Comparison of ENCODE assay signal across 1 cellular context in the genomic region with DNA sequence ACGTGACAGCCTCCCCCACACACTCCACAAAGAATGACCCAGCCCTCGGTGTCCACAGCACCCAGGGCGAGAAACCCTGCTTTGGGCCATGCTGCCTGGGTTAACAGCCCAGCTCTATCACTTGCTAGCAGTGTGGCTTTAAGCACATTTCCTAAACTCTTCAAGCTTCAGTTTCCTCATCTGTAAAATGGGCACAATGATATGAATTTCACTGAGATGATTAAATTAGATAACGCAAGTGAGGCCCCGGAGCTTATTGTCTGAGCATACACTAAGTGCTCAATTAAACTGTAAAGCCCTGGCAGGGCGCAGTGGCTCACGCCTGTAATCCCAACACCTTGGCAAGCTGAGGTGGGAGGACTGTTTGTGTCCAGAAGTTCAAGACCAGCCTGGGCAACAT.
A peak's percentile ranks its signal among the peaks of the same experiment; 100 is the strongest.
TF ChIP-seq lines count a peak whose summit lies in the region.

No MANE protein-coding gene starts in this region.

TF ChIP-seq in K562, 482 proteins besides CTCF, POLR2A, EP300 and RAD21 (continued from another document):
- TF ChIP-seq, protein P1, sequence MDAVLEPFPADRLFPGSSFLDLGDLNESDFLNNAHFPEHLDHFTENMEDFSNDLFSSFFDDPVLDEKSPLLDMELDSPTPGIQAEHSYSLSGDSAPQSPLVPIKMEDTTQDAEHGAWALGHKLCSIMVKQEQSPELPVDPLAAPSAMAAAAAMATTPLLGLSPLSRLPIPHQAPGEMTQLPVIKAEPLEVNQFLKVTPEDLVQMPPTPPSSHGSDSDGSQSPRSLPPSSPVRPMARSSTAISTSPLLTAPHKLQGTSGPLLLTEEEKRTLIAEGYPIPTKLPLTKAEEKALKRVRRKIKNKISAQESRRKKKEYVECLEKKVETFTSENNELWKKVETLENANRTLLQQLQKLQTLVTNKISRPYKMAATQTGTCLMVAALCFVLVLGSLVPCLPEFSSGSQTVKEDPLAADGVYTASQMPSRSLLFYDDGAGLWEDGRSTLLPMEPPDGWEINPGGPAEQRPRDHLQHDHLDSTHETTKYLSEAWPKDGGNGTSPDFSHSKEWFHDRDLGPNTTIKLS (IDR thresholded peaks at IDR 0.05; ENCODE audit: borderline replicate concordance, low read depth) = no peak
- no peak for TF ChIP-seq TAF9B (IDR thresholded peaks at IDR 0.05; ENCODE audit: partially characterized antibody)
- no peak for TF ChIP-seq ETS2 (tag; IDR thresholded peaks at IDR 0.05; ENCODE audit: borderline replicate concordance, poor library complexity, severe bottlenecking)
- TF ChIP-seq TRIM28 (IDR thresholded peaks at IDR 0.05) = no peak
- TF ChIP-seq ZNF224 (CRISPR knock-in tag; IDR thresholded peaks at IDR 0.05) = no peak
- TF ChIP-seq ZC3H8 (IDR thresholded peaks at IDR 0.05) = no peak
- peak; percentile 71 for TF ChIP-seq BCOR (IDR thresholded peaks at IDR 0.05)
- no peak for TF ChIP-seq HNRNPH1 (optimal IDR thresholded peaks at IDR 0.05; ENCODE audit: low read depth, low read length)
- peak; percentile 83 for TF ChIP-seq ADNP (tag; IDR thresholded peaks at IDR 0.05)
- no peak for TF ChIP-seq LCOR (CRISPR knock-in tag; IDR thresholded peaks at IDR 0.05)
- no peak for TF ChIP-seq L3MBTL2 (IDR thresholded peaks at IDR 0.05)
- no peak for TF ChIP-seq HLTF (IDR thresholded peaks at IDR 0.05)
- no peak for TF ChIP-seq KAT8 (IDR thresholded peaks at IDR 0.05; ENCODE audit: low read depth)
- TF ChIP-seq PTBP1 (IDR thresholded peaks at IDR 0.05; ENCODE audit: low read depth, low read length) = no peak
- TF ChIP-seq KDM1A (IDR thresholded peaks at IDR 0.05) = peak; percentile 23 to 53; a peak in 3 of 4 replicates
- TF ChIP-seq ZNF133 (CRISPR knock-in tag; IDR thresholded peaks at IDR 0.05) = no peak
- peak; percentile 58 for TF ChIP-seq RBM25 (IDR thresholded peaks at IDR 0.05; ENCODE audit: low read depth, low read length, severe bottlenecking)
- no peak for TF ChIP-seq TFAM (CRISPR knock-in tag; conservative IDR thresholded peaks at IDR 0.05)
- TF ChIP-seq DNMT1 (IDR thresholded peaks at IDR 0.05) = no peak
- no peak for TF ChIP-seq MCM7 (IDR thresholded peaks at IDR 0.05)
- TF ChIP-seq, protein P2, sequence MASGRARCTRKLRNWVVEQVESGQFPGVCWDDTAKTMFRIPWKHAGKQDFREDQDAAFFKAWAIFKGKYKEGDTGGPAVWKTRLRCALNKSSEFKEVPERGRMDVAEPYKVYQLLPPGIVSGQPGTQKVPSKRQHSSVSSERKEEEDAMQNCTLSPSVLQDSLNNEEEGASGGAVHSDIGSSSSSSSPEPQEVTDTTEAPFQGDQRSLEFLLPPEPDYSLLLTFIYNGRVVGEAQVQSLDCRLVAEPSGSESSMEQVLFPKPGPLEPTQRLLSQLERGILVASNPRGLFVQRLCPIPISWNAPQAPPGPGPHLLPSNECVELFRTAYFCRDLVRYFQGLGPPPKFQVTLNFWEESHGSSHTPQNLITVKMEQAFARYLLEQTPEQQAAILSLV (tag; IDR thresholded peaks at IDR 0.05) = no peak
